31 cellular contexts compared by ENCODE assay signal in genomic region chr2:239067196-239067865, GRCh38.
"Had no signal": no experiment of that assay in that cellular context is flagged by ENCODE, and none has a peak within 500 bp of the region (broad histone marks: within the 10 kb centered on the region; RNA-seq: fewer than 3 reads in every experiment).

No MANE protein-coding gene starts in this region.

- H3K4me3 Mint-ChIP-seq: activated CD4-positive, alpha-beta T cell treated with anti-CD3 and anti-CD28 coated beads for 36 hours; activated naive CD4-positive, alpha-beta T cell treated with anti-CD3 and anti-CD28 coated beads for 36 hours; activated naive CD4-positive, alpha-beta T cell treated with anti-CD3 and anti-CD28 coated beads, Interleukin-2, amount 50 U/mL, for 24 hours; activated naive CD8-positive, alpha-beta T cell treated with anti-CD3 and anti-CD28 coated beads for 36 hours; activated naive CD8-positive, alpha-beta T cell treated with anti-CD3 and anti-CD28 coated beads, Interleukin-2, amount 50 U/mL, for 24 hours; activated T-cell treated with anti-CD3 and anti-CD28 coated beads, Interleukin-2, amount 50 U/mL, for 24 hours; activated T-cell treated with anti-CD3 and anti-CD28 coated beads, Interleukin-2, amount 50 U/mL, for 72 hours; T-helper 17 cell; T-helper 2 cell treated with Interferon-gamma antibody and Interleukin-4, amounts not matched to agents 5 μg/mL and 100 μg/mL, for 36 hours had no signal

- H3K9me3 Mint-ChIP-seq: activated naive CD4-positive, alpha-beta T cell treated with anti-CD3 and anti-CD28 coated beads for 36 hours; activated naive CD4-positive, alpha-beta T cell treated with anti-CD3 and anti-CD28 coated beads, Interleukin-2, amount 50 U/mL, for 24 hours; activated naive CD8-positive, alpha-beta T cell treated with anti-CD3 and anti-CD28 coated beads for 36 hours; activated naive CD8-positive, alpha-beta T cell treated with anti-CD3 and anti-CD28 coated beads, Interleukin-2, amount 50 U/mL, for 24 hours; activated T-cell treated with anti-CD3 and anti-CD28 coated beads, Interleukin-2, amount 50 U/mL, for 24 hours; activated T-cell treated with anti-CD3 and anti-CD28 coated beads, Interleukin-2, amount 50 U/mL, for 72 hours; T-helper 2 cell treated with Interferon-gamma antibody and Interleukin-4, amounts not matched to agents 5 μg/mL and 100 μg/mL, for 36 hours had no signal

- H3K27me3 Mint-ChIP-seq: activated CD4-positive, alpha-beta T cell treated with anti-CD3 and anti-CD28 coated beads for 36 hours; activated naive CD4-positive, alpha-beta T cell treated with anti-CD3 and anti-CD28 coated beads, Interleukin-2, amount 50 U/mL, for 24 hours; activated naive CD8-positive, alpha-beta T cell treated with anti-CD3 and anti-CD28 coated beads for 36 hours; activated naive CD8-positive, alpha-beta T cell treated with anti-CD3 and anti-CD28 coated beads, Interleukin-2, amount 50 U/mL, for 24 hours; activated T-cell treated with anti-CD3 and anti-CD28 coated beads, Interleukin-2, amount 50 U/mL, for 24 hours; T-helper 17 cell had no signal

- H3K4me1 Mint-ChIP-seq: activated naive CD4-positive, alpha-beta T cell treated with anti-CD3 and anti-CD28 coated beads, Interleukin-2, amount 50 U/mL, for 24 hours; activated naive CD8-positive, alpha-beta T cell treated with anti-CD3 and anti-CD28 coated beads for 36 hours; activated naive CD8-positive, alpha-beta T cell treated with anti-CD3 and anti-CD28 coated beads, Interleukin-2, amount 50 U/mL, for 24 hours had no signal

- H3K27me3 ChIP-seq: adrenal gland, body of pancreas, colonic mucosa had no signal

- H3K4me3 ChIP-seq: adrenal gland, body of pancreas, colonic mucosa had no signal

- ATAC-seq: activated CD4-positive, alpha-beta T cell treated with anti-CD3 and anti-CD28 coated beads for 36 hours; activated naive CD8-positive, alpha-beta T cell treated with anti-CD3 and anti-CD28 coated beads, Interleukin-2, amount 50 U/mL, for 24 hours; activated T-cell treated with anti-CD3 and anti-CD28 coated beads, Interleukin-2, amount 50 U/mL, for 72 hours; body of pancreas; T-helper 17 cell had no signal

- H3K27ac ChIP-seq: adrenal gland, body of pancreas, colonic mucosa, epithelial cell of prostate had no signal

- H3K9me3 ChIP-seq: adrenal gland, body of pancreas, colonic mucosa had no signal

- H3K4me1 ChIP-seq: body of pancreas, colonic mucosa had no signal

- DNase-seq: activated CD4-positive, alpha-beta T cell treated with anti-CD3 and anti-CD28 coated beads for 36 hours; activated CD4-positive, alpha-beta T cell treated with anti-CD3 and anti-CD28 coated beads, Interleukin-2, amount 50 U/mL, for 1 hour; activated CD4-positive, alpha-beta T cell treated with anti-CD3 and anti-CD28 coated beads, Interleukin-2, amount 50 U/mL, for 48 hours; activated CD4-positive, CD25-positive, alpha-beta regulatory T cell; activated CD4-positive, CD25-positive, alpha-beta regulatory T cell treated with anti-CD3 and anti-CD28 coated beads, Interleukin-2, amount 50 U/mL, for 72 hours; activated CD8-positive, alpha-beta memory T cell treated with anti-CD3 and anti-CD28 coated beads, Interleukin-2, amount 50 U/mL, for 48 hours; activated effector memory CD4-positive, alpha-beta T cell treated with Interleukin-2 at 50 U/mL for 16 hours; activated naive CD4-positive, alpha-beta T cell treated with anti-CD3 and anti-CD28 coated beads for 36 hours; activated naive CD8-positive, alpha-beta T cell treated with anti-CD3 and anti-CD28 coated beads for 36 hours; activated naive CD8-positive, alpha-beta T cell treated with anti-CD3 and anti-CD28 coated beads, Interleukin-2, amount 50 U/mL, for 24 hours; activated T-cell treated with anti-CD3 and anti-CD28 coated beads for 4 hours; activated T-cell treated with anti-CD3 and anti-CD28 coated beads, Interleukin-2, amount 50 U/mL, for 24 hours; activated T-cell treated with anti-CD3 and anti-CD28 coated beads, Interleukin-2, amount 50 U/mL, for 72 hours; adrenal gland; amygdala; aorta; body of pancreas; caudate nucleus; colonic mucosa; effector CD8-positive, alpha-beta T cell; foreskin fibroblast; head of caudate nucleus; T-helper 1 cell; T-helper 17 cell; T1000 had no signal

- H3K27ac Mint-ChIP-seq: activated CD4-positive, alpha-beta T cell treated with anti-CD3 and anti-CD28 coated beads for 36 hours; activated naive CD4-positive, alpha-beta T cell treated with anti-CD3 and anti-CD28 coated beads for 36 hours; activated naive CD4-positive, alpha-beta T cell treated with anti-CD3 and anti-CD28 coated beads, Interleukin-2, amount 50 U/mL, for 24 hours; activated naive CD8-positive, alpha-beta T cell treated with anti-CD3 and anti-CD28 coated beads for 36 hours; activated naive CD8-positive, alpha-beta T cell treated with anti-CD3 and anti-CD28 coated beads, Interleukin-2, amount 50 U/mL, for 24 hours; activated T-cell treated with anti-CD3 and anti-CD28 coated beads, Interleukin-2, amount 50 U/mL, for 24 hours; activated T-cell treated with anti-CD3 and anti-CD28 coated beads, Interleukin-2, amount 50 U/mL, for 72 hours; T-helper 17 cell; T-helper 2 cell treated with Interferon-gamma antibody and Interleukin-4, amounts not matched to agents 5 μg/mL and 100 μg/mL, for 36 hours had no signal

- FAIRE-seq: endometrium, endothelial cell of umbilical vein, frontal cortex had no signal

- H3K36me3 ChIP-seq: colonic mucosa had no signal
